ENCODE assay signal across 13 cellular contexts in the genomic region with DNA sequence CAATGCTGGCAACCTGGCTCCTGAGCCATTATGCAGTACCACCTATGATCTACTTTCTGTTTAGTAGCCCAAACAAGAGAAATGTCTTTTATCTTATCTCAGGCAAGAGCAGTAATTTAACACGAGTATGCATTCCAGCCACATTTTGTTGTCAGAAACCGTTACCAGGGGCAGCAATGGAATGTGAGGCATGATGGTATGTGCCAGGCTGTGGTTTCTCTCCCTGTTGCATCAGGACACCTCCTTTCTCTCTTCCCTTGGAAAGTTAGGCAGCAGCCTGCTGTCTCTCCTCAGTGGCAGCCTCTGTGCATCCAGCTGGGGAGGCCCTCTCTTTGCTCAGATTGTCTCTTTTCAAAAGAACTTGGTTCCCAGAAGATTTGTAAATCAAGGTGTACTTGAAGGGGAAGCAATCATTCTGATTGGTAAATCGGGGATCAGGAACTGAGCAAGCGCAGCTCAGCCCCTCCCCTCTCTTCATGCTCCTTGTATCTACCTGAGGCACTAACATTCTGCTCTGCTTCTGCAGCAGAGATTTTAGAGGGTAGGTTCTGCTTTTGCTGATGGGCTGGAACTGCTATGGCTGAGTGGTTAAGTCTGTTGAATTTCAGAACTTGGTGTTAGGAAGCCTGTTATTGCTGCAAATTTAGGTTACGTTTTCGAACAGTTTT.
DNase-seq lines count a peak whose midpoint lies in the region; ATAC-seq and TF ChIP-seq lines count a peak whose summit lies in the region.
"Had no signal": no experiment of that assay in that cellular context is flagged by ENCODE, and none has a peak within 500 bp of the region (broad histone marks: within the 10 kb centered on the region; RNA-seq: fewer than 3 reads in every experiment).

No MANE protein-coding gene starts in this region.

- H2BK5ac ChIP-seq in mesenchymal stem cell (ENCODE audit: low read depth, low read length, poor library complexity, severe bottlenecking) = peak overlapping the region; percentile 69

- H3K9me3 Mint-ChIP-seq in CD14-positive monocyte = peaks cover 4 to 23% (median 14%) of the 10 kb centered on the region in 7 donors

- H2BK15ac ChIP-seq in mesenchymal stem cell (ENCODE audit: low read depth, poor library complexity, severe bottlenecking) = no peak overlapping the region

- H2BK120ac ChIP-seq in mesenchymal stem cell (ENCODE audit: low read depth, low read length) = peak overlapping the region; percentile 64

- H3K4me3 ChIP-seq in AG09309 (ENCODE audit: control insufficient read depth, low read depth, low read length) (no peak overlapping the region), NT2/D1 (ENCODE audit: insufficient read length, low read depth) (no peak overlapping the region), mesenchymal stem cell (ENCODE audit: insufficient read depth in 1 of 2, low read depth in 1 of 2, low read length in 2 of 2) (peak overlapping the region in 1 of 2 experiments; percentile 21)

- H3K4me1 Mint-ChIP-seq in CD14-positive monocyte = no peaks in the 10 kb centered on the region

- H2AK5ac ChIP-seq in mesenchymal stem cell (ENCODE audit: low read length, severe bottlenecking) = peak overlapping the region; percentile 84

- TF ChIP-seq CTCF in AG09309 (IDR thresholded peaks at IDR 0.05; ENCODE audit: control insufficient read depth, insufficient read depth, low read depth, low read length, missing control alignments) (no peak), CD14-positive monocyte (IDR thresholded peaks at IDR 0.05) (no peak)

- H3K4ac ChIP-seq in mesenchymal stem cell (ENCODE audit: low read depth in 1 of 2, low read length in 2 of 2) = no peak overlapping the region

- 65% methylated on average over 2 of the region's 6 CpGs for WGBS in mesenchymal stem cell

- H4K91ac ChIP-seq in mesenchymal stem cell (ENCODE audit: low read length) = no peak overlapping the region

- no peak for ATAC-seq in GM21737 (IDR thresholded peaks at IDR 0.05; ENCODE audit: unreplicated experiment)

- peaks cover 12% of the 10 kb centered on the region for H3K9me3 ChIP-seq in NT2/D1 (ENCODE audit: insufficient read depth, low read length)
- peaks cover 55% of the 10 kb centered on the region for H3K9me3 ChIP-seq in mesenchymal stem cell (ENCODE audit: control insufficient read depth, low read length)

- no peak overlapping the region for H3K27ac Mint-ChIP-seq in CD14-positive monocyte

- no peak overlapping the region for H3K4me2 ChIP-seq in mesenchymal stem cell (ENCODE audit: low read length, poor library complexity, severe bottlenecking)

- peak overlapping the region; percentile 24 for H2AFZ ChIP-seq in mesenchymal stem cell (ENCODE audit: low read depth, low read length)

- H3K4me1 ChIP-seq in NT2/D1 (ENCODE audit: insufficient read depth, insufficient read length) (no peaks in the 10 kb centered on the region), mesenchymal stem cell (ENCODE audit: control insufficient read depth, insufficient read depth, low read depth, low read length) (peaks cover 21% of the 10 kb centered on the region)

- H4K8ac ChIP-seq in mesenchymal stem cell (ENCODE audit: low read length) = no peak overlapping the region

- no peaks in the 10 kb centered on the region for H3K27me3 ChIP-seq in NT2/D1 (ENCODE audit: insufficient read depth, insufficient read length)
- no peaks in the 10 kb centered on the region for H3K27me3 ChIP-seq in mesenchymal stem cell (ENCODE audit: control insufficient read depth in 1 of 2, insufficient read depth in 1 of 2, low read length in 2 of 2)

- peak; percentile 82 for DNase-seq in AG09309 (ENCODE audit: low read depth)
- peak; percentile 52 for DNase-seq in NT2/D1 (ENCODE audit: low read depth, low spot score)
- DNase-seq in epithelial cell of prostate (ENCODE audit: low read depth, low spot score) = peak; percentile 12
- peak; percentile 78 for DNase-seq in mesenchymal stem cell
- DNase-seq in mesenteric fat pad (ENCODE audit: low spot score) = no peak
- DNase-seq in GDM1 (lab: John Stamatoyannopoulos, UW) = no peak
- no peak for DNase-seq in CD14-positive monocyte (ENCODE audit: low spot score)
- DNase-seq: activated CD8-positive, alpha-beta memory T cell treated with anti-CD3 and anti-CD28 coated beads, Interleukin-2, amount 50 U/mL, for 4 hours; COR-L47; NCI-H1092; SHP77 treated with DMSO at 0.1 percent for 48 hours had no signal

- H3K79me1 ChIP-seq in mesenchymal stem cell (replicated peaks; ENCODE audit: low read length, poor library complexity, severe bottlenecking) = no peaks in the 10 kb centered on the region

- no peaks in the 10 kb centered on the region for H3K36me3 Mint-ChIP-seq in CD14-positive monocyte

- no peak overlapping the region for H3K14ac ChIP-seq in mesenchymal stem cell (ENCODE audit: low read length in 2 of 2)

- H2BK12ac ChIP-seq in mesenchymal stem cell (ENCODE audit: low read length in 2 of 2) = no peak overlapping the region

- peaks cover 0 to 4% (median 1%) of the 10 kb centered on the region in 3 donors for H3K27me3 Mint-ChIP-seq in CD14-positive monocyte (ENCODE audit: low read depth in 3 of 3)

- H3K9ac ChIP-seq in NT2/D1 (ENCODE audit: insufficient read length, low read depth) = no peak overlapping the region
- no peak overlapping the region for H3K9ac ChIP-seq in mesenchymal stem cell (ENCODE audit: low read length)

- intact Hi-C loops in CD14-positive monocyte (cut with micrococcal nuclease) = no loop called here

- H3K18ac ChIP-seq in mesenchymal stem cell (ENCODE audit: low read depth in 1 of 2, low read length in 2 of 2) = peak overlapping the region in 1 of 2 experiments; percentile 48

- no peak overlapping the region for H3K23ac ChIP-seq in mesenchymal stem cell (ENCODE audit: low read length in 2 of 2)

- H3K27ac ChIP-seq in epithelial cell of prostate = no peak overlapping the region
- peak overlapping the region; percentile 96 for H3K27ac ChIP-seq in mesenchymal stem cell (ENCODE audit: low read length, poor library complexity, severe bottlenecking)

- no peak overlapping the region for H3K4me3 Mint-ChIP-seq in CD14-positive monocyte
- H3K4me3 Mint-ChIP-seq: neural crest cell had no signal

- H3K36me3 ChIP-seq in NT2/D1 (ENCODE audit: insufficient read depth, insufficient read length, low read length) = no peaks in the 10 kb centered on the region
- H3K36me3 ChIP-seq in mesenchymal stem cell (ENCODE audit: control insufficient read depth in 1 of 2, insufficient read depth in 2 of 2, low read depth in 1 of 2, low read length in 2 of 2) = no peaks in the 10 kb centered on the region

Comparison
In these comparisons a context has a peak if more than half of its experiments do, and no peak if none do; other contexts are left out.
1. DNase-seq: peak in AG09309 (single experiment), NT2/D1 (single experiment), epithelial cell of prostate (single experiment) and mesenchymal stem cell (single experiment); none in mesenteric fat pad (single experiment), GDM1 (single experiment) and CD14-positive monocyte (single experiment).